Comparison of ENCODE assay signal across 20 cellular contexts in genomic region chr20:62799873-62800272, GRCh38. TPM values are rescaled to one million over a fixed set of nuclear protein-coding genes. Genes with fewer than 3 reads are reported as not detected.
"Had no signal": no experiment of that assay in that cellular context is flagged by ENCODE, and none has a peak within 500 bp of the region (broad histone marks: within the 10 kb centered on the region; RNA-seq: fewer than 3 reads in every experiment).

No MANE protein-coding gene starts in this region.

- H3K27ac ChIP-seq: foreskin keratinocyte, prostate gland, skin epidermis, tibial nerve, WERI-Rb-1 had no signal

- H3K4me3 ChIP-seq: prostate gland, skin epidermis, tibial nerve had no signal

- H3K27ac Mint-ChIP-seq: activated T-cell treated with anti-CD3 and anti-CD28 coated beads, Interleukin-2, amount 50 U/mL, for 24 hours; activated T-helper 17 cell treated with anti-CD3 and anti-CD28 coated beads, Interleukin-2, amount 50 U/mL, for 72 hours; memory B cell; stimulated activated effector memory CD8-positive, alpha-beta T cell treated with anti-CD3 and anti-CD28 coated beads, Interleukin-12 subunit alpha, Interleukin-12 subunit beta, amount 100 ng/mL, for 72 hours; stimulated activated naive CD8-positive, alpha-beta T cell treated with anti-CD3 and anti-CD28 coated beads, Interleukin-15, amount 100 ng/mL, for 72 hours had no signal

- H3K27me3 Mint-ChIP-seq: activated T-cell treated with anti-CD3 and anti-CD28 coated beads, Interleukin-2, amount 50 U/mL, for 24 hours; activated T-helper 17 cell treated with anti-CD3 and anti-CD28 coated beads, Interleukin-2, amount 50 U/mL, for 72 hours; memory B cell; stimulated activated naive CD8-positive, alpha-beta T cell treated with anti-CD3 and anti-CD28 coated beads, Interleukin-15, amount 100 ng/mL, for 72 hours had no signal

- H3K9me3 Mint-ChIP-seq: activated naive CD4-positive, alpha-beta T cell treated with anti-CD3 and anti-CD28 coated beads, Interleukin-2, amount 50 U/mL, for 72 hours; activated T-cell treated with anti-CD3 and anti-CD28 coated beads, Interleukin-2, amount 50 U/mL, for 24 hours; activated T-helper 17 cell treated with anti-CD3 and anti-CD28 coated beads, Interleukin-2, amount 50 U/mL, for 72 hours; memory B cell; stimulated activated effector memory CD8-positive, alpha-beta T cell treated with anti-CD3 and anti-CD28 coated beads, Interleukin-12 subunit alpha, Interleukin-12 subunit beta, amount 100 ng/mL, for 72 hours; stimulated activated naive CD8-positive, alpha-beta T cell treated with anti-CD3 and anti-CD28 coated beads, Interleukin-15, amount 100 ng/mL, for 72 hours had no signal

- ATAC-seq: activated naive CD4-positive, alpha-beta T cell treated with anti-CD3 and anti-CD28 coated beads, Interleukin-2, amount 50 U/mL, for 72 hours; activated T-helper 17 cell treated with anti-CD3 and anti-CD28 coated beads, Interleukin-2, amount 50 U/mL, for 72 hours; foreskin keratinocyte; left colon; stimulated activated effector memory CD8-positive, alpha-beta T cell treated with anti-CD3 and anti-CD28 coated beads, Interleukin-12 subunit alpha, Interleukin-12 subunit beta, amount 100 ng/mL, for 72 hours; stimulated activated naive CD8-positive, alpha-beta T cell treated with anti-CD3 and anti-CD28 coated beads, Interleukin-15, amount 100 ng/mL, for 72 hours had no signal

- H3K4me3 Mint-ChIP-seq: activated T-cell treated with anti-CD3 and anti-CD28 coated beads, Interleukin-2, amount 50 U/mL, for 24 hours; activated T-helper 17 cell treated with anti-CD3 and anti-CD28 coated beads, Interleukin-2, amount 50 U/mL, for 72 hours; memory B cell; stimulated activated effector memory CD8-positive, alpha-beta T cell treated with anti-CD3 and anti-CD28 coated beads, Interleukin-12 subunit alpha, Interleukin-12 subunit beta, amount 100 ng/mL, for 72 hours; stimulated activated naive CD8-positive, alpha-beta T cell treated with anti-CD3 and anti-CD28 coated beads, Interleukin-15, amount 100 ng/mL, for 72 hours had no signal

- DNase-seq: activated CD4-positive, CD25-positive, alpha-beta regulatory T cell treated with anti-CD3 and anti-CD28 coated beads, Interleukin-2, amount 50 U/mL, for 72 hours; activated CD8-positive, alpha-beta memory T cell treated with anti-CD3 and anti-CD28 coated beads for 24 hours; activated CD8-positive, alpha-beta memory T cell treated with anti-CD3 and anti-CD28 coated beads, Interleukin-2, amount 50 U/mL, for 4 hours; activated T-cell treated with anti-CD3 and anti-CD28 coated beads, Interleukin-2, amount 50 U/mL, for 24 hours; effector CD8-positive, alpha-beta T cell; foreskin keratinocyte; left colon; stimulated activated CD4-positive, alpha-beta T cell treated with anti-CD3 and anti-CD28 coated beads, Interleukin-2, amount 100 ng/mL, for 24 hours; stimulated activated naive CD8-positive, alpha-beta T cell treated with anti-CD3 and anti-CD28 coated beads, Interleukin-15, amount 100 ng/mL, for 72 hours; WERI-Rb-1 had no signal

- H3K4me1 ChIP-seq: foreskin keratinocyte had no signal

- H3K9me3 ChIP-seq: prostate gland, tibial nerve had no signal

- H3K27me3 ChIP-seq: foreskin keratinocyte, tibial nerve had no signal

- FAIRE-seq: keratinocyte, TTC549, urothelium cell line had no signal

RNA-seq across cellular contexts. Expression of gene COL9A3, which starts 17.0 kb away (rescaled TPM):
- total RNA-seq: activated naive CD4-positive, alpha-beta T cell treated with anti-CD3 and anti-CD28 coated beads, Interleukin-2, amount 50 U/mL, for 72 hours; activated T-helper 17 cell treated with anti-CD3 and anti-CD28 coated beads, Interleukin-2, amount 50 U/mL, for 72 hours had no signal
